In the genomic region with DNA sequence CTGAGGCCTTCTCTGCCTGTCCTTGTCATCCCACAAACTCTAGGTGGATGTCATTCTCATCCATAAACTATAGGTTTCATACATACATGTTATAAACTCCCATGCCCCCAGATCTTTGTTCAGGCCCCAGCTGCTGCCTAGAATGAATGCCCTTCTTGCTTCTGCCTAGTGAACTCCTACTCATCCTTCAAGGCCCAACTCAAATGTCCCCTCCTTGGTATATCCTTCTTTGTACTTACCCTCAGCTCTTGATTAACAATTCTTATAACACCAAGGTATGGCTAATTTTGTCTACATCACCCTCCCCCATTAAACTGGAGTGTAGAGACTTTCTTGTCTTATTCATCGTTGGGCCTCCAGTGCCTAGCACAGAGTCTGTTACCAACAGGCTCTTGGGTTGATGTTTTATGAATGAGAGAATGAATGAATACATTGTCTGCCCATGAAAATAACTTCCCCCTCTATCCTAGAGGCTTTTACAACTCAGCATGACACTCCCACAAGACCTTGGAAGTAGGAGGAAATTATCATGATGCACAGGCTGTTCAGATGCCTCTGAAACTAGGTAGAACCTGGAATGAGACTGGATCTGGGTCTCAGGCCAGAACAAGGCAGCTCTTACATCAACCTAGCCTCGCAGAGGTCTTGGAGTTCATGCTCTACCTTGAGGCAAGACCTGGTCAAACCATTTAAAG, we compare ENCODE assay signal across 19 cellular contexts. TPM values are rescaled to one million over a fixed set of nuclear protein-coding genes. Genes with fewer than 3 reads are reported as not detected.
A peak's percentile ranks its signal among the peaks of the same experiment; 100 is the strongest.
DNase-seq lines count a peak whose midpoint lies in the region; ATAC-seq, FAIRE-seq and TF ChIP-seq lines count a peak whose summit lies in the region.
"Had no signal": no experiment of that assay in that cellular context is flagged by ENCODE, and none has a peak within 500 bp of the region (broad histone marks: within the 10 kb centered on the region; RNA-seq: fewer than 3 reads in every experiment).

No MANE protein-coding gene starts in this region.

- DNase-seq in A549 (ENCODE audit: low read depth in 1 of 2, low spot score in 1 of 2) (no peak), NCI-H226 (peak; percentile 69), nephron progenitor cell (no peak), NCI-H1436 (lab: John Stamatoyannopoulos, UW) (no peak)
- no peak for DNase-seq in activated naive CD8-positive, alpha-beta T cell treated with anti-CD3 and anti-CD28 coated beads, Interleukin-2, amount 50 U/mL, for 24 hours
- DNase-seq in activated T-cell treated with anti-CD3 and anti-CD28 coated beads, Interleukin-2, amount 50 U/mL, for 24 hours = no peak
- DNase-seq: 8988T; CD8-positive, alpha-beta memory T cell; DMS79 treated with DMSO at 0.1 percent for 48 hours; GOT3; NCI-H1048; NCI-H146; NCI-H2081; NCI-H524; Peyer's patch; Right ventricle myocardium superior had no signal

- ATAC-seq in A549 (no peak), GM18907 (IDR thresholded peaks at IDR 0.05; ENCODE audit: unreplicated experiment) (no peak)
- no peak for ATAC-seq in activated naive CD8-positive, alpha-beta T cell treated with anti-CD3 and anti-CD28 coated beads, Interleukin-2, amount 50 U/mL, for 24 hours

- no peak for TF ChIP-seq EP300 in A549 (IDR thresholded peaks at IDR 0.05)

- POLR2A ChIA-PET in A549 (lab: Yijun Ruan, JAX) = interaction anchor here (1.1 kb wide), 1 partner anchor 9 kb away, joined by 3 read pairs; no protein-coding TSS in a partner anchor

- TF ChIP-seq POLR2A in A549 (IDR thresholded peaks at IDR 0.05; ENCODE audit: low read length) = no peak

- TF ChIP-seq CTCF in A549 (IDR thresholded peaks at IDR 0.05) (no peak), nephron progenitor cell (IDR thresholded peaks at IDR 0.05) (no peak)

- H3K27ac ChIP-seq in A549 = peak overlapping the region; percentile 95 to 97; a peak in 5 of 6 replicates

- no peak for TF ChIP-seq RAD21 in A549 (conservative IDR thresholded peaks at IDR 0.05 in 1 of 2, IDR thresholded peaks at IDR 0.05 in 1 of 2)

- H3K9me3 Mint-ChIP-seq in dendritic cell treated with granulocyte-macrophage colony-stimulating factor and Interleukin-4, amounts not matched to agents 40 ng/mL and 50 ng/mL, for 4 days = no peaks in the 10 kb centered on the region
- no peaks in the 10 kb centered on the region for H3K9me3 Mint-ChIP-seq in nephron progenitor cell
- no peaks in the 10 kb centered on the region for H3K9me3 Mint-ChIP-seq in activated naive CD8-positive, alpha-beta T cell treated with anti-CD3 and anti-CD28 coated beads, Interleukin-2, amount 50 U/mL, for 24 hours
- no peaks in the 10 kb centered on the region for H3K9me3 Mint-ChIP-seq in activated T-cell treated with anti-CD3 and anti-CD28 coated beads, Interleukin-2, amount 50 U/mL, for 24 hours
- H3K9me3 Mint-ChIP-seq: CD8-positive, alpha-beta memory T cell had no signal

- peak overlapping the region; percentile 65 for H3K27ac Mint-ChIP-seq in dendritic cell treated with granulocyte-macrophage colony-stimulating factor and Interleukin-4, amounts not matched to agents 40 ng/mL and 50 ng/mL, for 4 days
- H3K27ac Mint-ChIP-seq in nephron progenitor cell = no peak overlapping the region
- no peak overlapping the region for H3K27ac Mint-ChIP-seq in activated naive CD8-positive, alpha-beta T cell treated with anti-CD3 and anti-CD28 coated beads, Interleukin-2, amount 50 U/mL, for 24 hours
- no peak overlapping the region for H3K27ac Mint-ChIP-seq in activated T-cell treated with anti-CD3 and anti-CD28 coated beads, Interleukin-2, amount 50 U/mL, for 24 hours

- H3K4me3 ChIP-seq in A549 = no peak overlapping the region
- H3K4me3 ChIP-seq: Peyer's patch had no signal

- H3K4me1 Mint-ChIP-seq in dendritic cell treated with granulocyte-macrophage colony-stimulating factor and Interleukin-4, amounts not matched to agents 40 ng/mL and 50 ng/mL, for 4 days (ENCODE audit: low read depth) = peaks cover 50% of the 10 kb centered on the region
- H3K4me1 Mint-ChIP-seq in nephron progenitor cell = peaks cover 52% of the 10 kb centered on the region
- no peaks in the 10 kb centered on the region for H3K4me1 Mint-ChIP-seq in activated naive CD8-positive, alpha-beta T cell treated with anti-CD3 and anti-CD28 coated beads, Interleukin-2, amount 50 U/mL, for 24 hours
- H3K4me1 Mint-ChIP-seq in activated T-cell treated with anti-CD3 and anti-CD28 coated beads, Interleukin-2, amount 50 U/mL, for 24 hours (ENCODE audit: low read depth) = no peaks in the 10 kb centered on the region
- H3K4me1 Mint-ChIP-seq: CD8-positive, alpha-beta memory T cell had no signal

- no peak for FAIRE-seq in A549 (lab: Jason Lieb, UNC)
- FAIRE-seq: GM18507 had no signal

- no peak overlapping the region for H3K4me3 Mint-ChIP-seq in dendritic cell treated with granulocyte-macrophage colony-stimulating factor and Interleukin-4, amounts not matched to agents 40 ng/mL and 50 ng/mL, for 4 days
- H3K4me3 Mint-ChIP-seq in nephron progenitor cell = peak overlapping the region; percentile 14
- H3K4me3 Mint-ChIP-seq in activated naive CD8-positive, alpha-beta T cell treated with anti-CD3 and anti-CD28 coated beads, Interleukin-2, amount 50 U/mL, for 24 hours = no peak overlapping the region
- H3K4me3 Mint-ChIP-seq in activated T-cell treated with anti-CD3 and anti-CD28 coated beads, Interleukin-2, amount 50 U/mL, for 24 hours = no peak overlapping the region
- H3K4me3 Mint-ChIP-seq: CD8-positive, alpha-beta memory T cell had no signal

- peaks cover 12% of the 10 kb centered on the region for H3K27me3 Mint-ChIP-seq in dendritic cell treated with granulocyte-macrophage colony-stimulating factor and Interleukin-4, amounts not matched to agents 40 ng/mL and 50 ng/mL, for 4 days
- H3K27me3 Mint-ChIP-seq in nephron progenitor cell (ENCODE audit: low read depth, poor library complexity) = peaks cover 28% of the 10 kb centered on the region
- H3K27me3 Mint-ChIP-seq in activated naive CD8-positive, alpha-beta T cell treated with anti-CD3 and anti-CD28 coated beads, Interleukin-2, amount 50 U/mL, for 24 hours = peaks cover 19% of the 10 kb centered on the region
- H3K27me3 Mint-ChIP-seq in activated T-cell treated with anti-CD3 and anti-CD28 coated beads, Interleukin-2, amount 50 U/mL, for 24 hours = peaks cover 28% of the 10 kb centered on the region

- no peak overlapping the region; the same call in 2 of the 3 replicates for H3K4me2 ChIP-seq in A549

- H3K4me1 ChIP-seq in A549 = peaks cover 86% of the 10 kb centered on the region

- no peaks in the 10 kb centered on the region for H3K9me3 ChIP-seq in A549
- H3K9me3 ChIP-seq: Peyer's patch had no signal

- 91% methylated on average over 2 of the region's 2 CpGs for WGBS in A549 (ENCODE audit: missing lambda C conversion rate)

- H3K36me3 Mint-ChIP-seq in dendritic cell treated with granulocyte-macrophage colony-stimulating factor and Interleukin-4, amounts not matched to agents 40 ng/mL and 50 ng/mL, for 4 days (ENCODE audit: low read depth) = no peaks in the 10 kb centered on the region
- H3K36me3 Mint-ChIP-seq in nephron progenitor cell (ENCODE audit: low read depth) = no peaks in the 10 kb centered on the region
- no peaks in the 10 kb centered on the region for H3K36me3 Mint-ChIP-seq in activated naive CD8-positive, alpha-beta T cell treated with anti-CD3 and anti-CD28 coated beads, Interleukin-2, amount 50 U/mL, for 24 hours (ENCODE audit: low read depth)
- H3K36me3 Mint-ChIP-seq in activated T-cell treated with anti-CD3 and anti-CD28 coated beads, Interleukin-2, amount 50 U/mL, for 24 hours (ENCODE audit: low read depth) = no peaks in the 10 kb centered on the region
- H3K36me3 Mint-ChIP-seq: CD8-positive, alpha-beta memory T cell had no signal

- CTCF ChIA-PET in A549 (lab: Yijun Ruan, JAX) = interaction anchor here (0.6 to 3.6 kb wide), 3 partner anchors 33 to 74 kb away, joined by 3 to 16 read pairs (median 3); no protein-coding TSS in a partner anchor

- intact Hi-C loops in dendritic cell treated with granulocyte-macrophage colony-stimulating factor and Interleukin-4, amounts not matched to agents 40 ng/mL and 50 ng/mL, for 4 days (cut with micrococcal nuclease) = loop anchor here (10.0 kb wide), 1 partner anchor 97 kb away; no protein-coding TSS in a partner anchor

TF ChIP-seq in A549, 52 proteins besides CTCF, POLR2A, EP300 and RAD21:
- TF ChIP-seq MYC (IDR thresholded peaks at IDR 0.05; ENCODE audit: borderline replicate concordance, low read length) (no peak), RCOR1 (IDR thresholded peaks at IDR 0.05; ENCODE audit: low read depth, low read length) (no peak), RNF2 (IDR thresholded peaks at IDR 0.05; ENCODE audit: borderline replicate concordance, low read depth) (no peak), PHF8 (IDR thresholded peaks at IDR 0.05; ENCODE audit: borderline replicate concordance, low read depth) (no peak), RFX5 (IDR thresholded peaks at IDR 0.05) (no peak), EHMT2 (IDR thresholded peaks at IDR 0.05; ENCODE audit: low read depth) (no peak), JUN (IDR thresholded peaks at IDR 0.05) (no peak), RARB (CRISPR knock-in tag; IDR thresholded peaks at IDR 0.05) (no peak), MAFK (IDR thresholded peaks at IDR 0.05; ENCODE audit: partially characterized antibody) (no peak), SMC3 (IDR thresholded peaks at IDR 0.05) (no peak), KDM5A (IDR thresholded peaks at IDR 0.05) (no peak), GATA3 (IDR thresholded peaks at IDR 0.05; ENCODE audit: borderline replicate concordance) (no peak), ZSCAN20 (CRISPR knock-in tag; IDR thresholded peaks at IDR 0.05) (no peak), NPAS2 (CRISPR knock-in tag; IDR thresholded peaks at IDR 0.05; ENCODE audit: borderline replicate concordance) (no peak), HDAC2 (IDR thresholded peaks at IDR 0.05) (no peak)
- TF ChIP-seq, protein P1, sequence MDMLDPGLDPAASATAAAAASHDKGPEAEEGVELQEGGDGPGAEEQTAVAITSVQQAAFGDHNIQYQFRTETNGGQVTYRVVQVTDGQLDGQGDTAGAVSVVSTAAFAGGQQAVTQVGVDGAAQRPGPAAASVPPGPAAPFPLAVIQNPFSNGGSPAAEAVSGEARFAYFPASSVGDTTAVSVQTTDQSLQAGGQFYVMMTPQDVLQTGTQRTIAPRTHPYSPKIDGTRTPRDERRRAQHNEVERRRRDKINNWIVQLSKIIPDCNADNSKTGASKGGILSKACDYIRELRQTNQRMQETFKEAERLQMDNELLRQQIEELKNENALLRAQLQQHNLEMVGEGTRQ (IDR thresholded peaks at IDR 0.05) = no peak

RNA-seq across cellular contexts. Expression of a gene that starts 26.9 kb away (rescaled TPM):
- polyA plus RNA-seq in A549 (2011; rRNA removed) (13.0 and 15.9 TPM in 2 replicates), A549 (2017; fragmentation: RNase III; extraction: RNeasy Plus Mini Kit Qiagen cat#74134 plus additional on column Dnase treatment) (31.4 to 35.3 TPM (median 33.8 TPM) in 3 replicates)
- polyA plus RNA-seq in A549 (2012; cell fraction: cytosol; rRNA removed) = 18.6 and 22.8 TPM in 2 replicates
- polyA plus RNA-seq in A549 (2012; cell fraction: nucleus; rRNA removed) = 40.4 and 46.8 TPM in 2 replicates
- 43.4 and 70.5 TPM in 2 replicates for polyA minus RNA-seq in A549 (2011; rRNA and poly(A)+ RNA removed)
- polyA plus RNA-seq: CD8-positive, alpha-beta memory T cell had no signal
